8 cellular contexts compared by ENCODE assay signal in the genomic region with DNA sequence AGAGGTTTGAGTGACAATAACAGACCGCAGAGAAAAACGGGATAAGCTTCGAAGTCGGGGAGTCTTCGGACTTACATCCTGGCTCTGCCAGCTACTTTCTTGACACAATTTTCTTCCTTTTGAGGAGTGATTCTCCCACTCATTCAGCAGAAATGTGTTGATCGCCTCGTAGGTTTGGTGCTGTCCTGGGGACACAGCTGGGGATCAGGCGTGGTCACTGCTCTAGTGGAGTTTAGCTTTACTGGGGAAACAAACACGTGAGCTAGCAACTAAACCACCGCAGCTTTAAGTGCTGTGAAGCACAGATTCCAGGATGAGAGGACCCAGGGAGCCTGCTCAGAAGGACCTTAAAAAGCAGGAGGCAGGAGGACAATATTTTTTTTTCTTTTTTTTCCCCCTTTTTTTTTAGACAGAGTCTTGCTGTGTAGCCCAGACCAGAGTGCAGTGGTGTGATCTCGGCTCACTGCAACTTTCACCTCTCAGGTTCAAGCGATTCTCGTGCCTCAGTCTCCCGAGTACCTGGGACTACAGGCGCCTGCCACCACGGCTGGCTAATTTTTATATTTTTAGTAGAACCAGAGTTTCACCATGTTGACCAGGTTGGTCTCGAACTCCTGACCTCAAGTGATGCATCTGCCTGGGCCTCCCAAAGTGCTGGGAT.
DNase-seq lines count a peak whose midpoint lies in the region; ATAC-seq, FAIRE-seq and TF ChIP-seq lines count a peak whose summit lies in the region.

No MANE protein-coding gene starts in this region.

- ATAC-seq in activated naive CD8-positive, alpha-beta T cell treated with anti-CD3 and anti-CD28 coated beads, Interleukin-2, amount 50 U/mL, for 24 hours, result no peak
- ATAC-seq in stimulated activated naive B cell treated with anti-CD40 and anti-IgM and Interleukin-4, amounts not matched to agents 10 μg/mL and 1 μg/mL and 100 μg/mL, for 72 hours (replicated peaks), result peak; percentile 11

- peaks cover 10% of the 10 kb centered on the region for H3K36me3 ChIP-seq in iPS-18a (ENCODE audit: control insufficient read depth, low read depth, low read length)

- no peak for TF ChIP-seq POLR2A in H54 (IDR thresholded peaks at IDR 0.05; ENCODE audit: low read depth, low read length)

- peak overlapping the region; percentile 92 for H3K4me3 ChIP-seq in iPS-18a (ENCODE audit: low read length)

- peaks cover 2% of the 10 kb centered on the region for H3K27me3 Mint-ChIP-seq in activated naive CD8-positive, alpha-beta T cell treated with anti-CD3 and anti-CD28 coated beads, Interleukin-2, amount 50 U/mL, for 24 hours
- H3K27me3 Mint-ChIP-seq in stimulated activated naive B cell treated with anti-CD40 and anti-IgM and Interleukin-4, amounts not matched to agents 10 μg/mL and 1 μg/mL and 100 μg/mL, for 72 hours, result no peaks in the 10 kb centered on the region

- H3K36me3 Mint-ChIP-seq in activated naive CD8-positive, alpha-beta T cell treated with anti-CD3 and anti-CD28 coated beads, Interleukin-2, amount 50 U/mL, for 24 hours (ENCODE audit: low read depth), result peaks cover 20% of the 10 kb centered on the region
- H3K36me3 Mint-ChIP-seq in stimulated activated naive B cell treated with anti-CD40 and anti-IgM and Interleukin-4, amounts not matched to agents 10 μg/mL and 1 μg/mL and 100 μg/mL, for 72 hours, result peaks cover 41 to 53% of the 10 kb centered on the region in 2 donors

- FAIRE-seq in H54 (lab: Jason Lieb, UNC), result no peak

- H3K27ac ChIP-seq in 22Rv1 (peak overlapping the region; percentile 83), iPS-18a (ENCODE audit: low read length) (no peak overlapping the region)

- H3K4me1 Mint-ChIP-seq in activated naive CD8-positive, alpha-beta T cell treated with anti-CD3 and anti-CD28 coated beads, Interleukin-2, amount 50 U/mL, for 24 hours, result peaks cover 46% of the 10 kb centered on the region
- H3K4me1 Mint-ChIP-seq in stimulated activated naive B cell treated with anti-CD40 and anti-IgM and Interleukin-4, amounts not matched to agents 10 μg/mL and 1 μg/mL and 100 μg/mL, for 72 hours, result peaks cover 52 to 87% of the 10 kb centered on the region in 2 donors

- peaks cover 5% of the 10 kb centered on the region for H3K4me1 ChIP-seq in iPS-18a (ENCODE audit: control insufficient read depth, low read depth, low read length)

- peak overlapping the region; percentile 97 for H3K27ac Mint-ChIP-seq in activated naive CD8-positive, alpha-beta T cell treated with anti-CD3 and anti-CD28 coated beads, Interleukin-2, amount 50 U/mL, for 24 hours
- peak overlapping the region; percentile 99 for H3K27ac Mint-ChIP-seq in stimulated activated naive B cell treated with anti-CD40 and anti-IgM and Interleukin-4, amounts not matched to agents 10 μg/mL and 1 μg/mL and 100 μg/mL, for 72 hours

- H3K9me3 Mint-ChIP-seq in activated naive CD8-positive, alpha-beta T cell treated with anti-CD3 and anti-CD28 coated beads, Interleukin-2, amount 50 U/mL, for 24 hours, result no peaks in the 10 kb centered on the region
- peaks cover 0 to 1% of the 10 kb centered on the region in 2 donors for H3K9me3 Mint-ChIP-seq in stimulated activated naive B cell treated with anti-CD40 and anti-IgM and Interleukin-4, amounts not matched to agents 10 μg/mL and 1 μg/mL and 100 μg/mL, for 72 hours

- H3K9ac ChIP-seq in iPS-18a (ENCODE audit: low read length), result peak overlapping the region; percentile 46

- no peaks in the 10 kb centered on the region for H3K27me3 ChIP-seq in iPS-18a (ENCODE audit: control insufficient read depth, insufficient read depth, low read length)

- DNase-seq in H54 (ENCODE audit: insufficient read length, low spot score) (peak; percentile 47), DMS53 treated with DMSO at 0.1 percent for 48 hours (lab: John Stamatoyannopoulos, UW; ENCODE audit: unreplicated experiment) (no peak), NAMALWA (ENCODE audit: low spot score) (no peak)
- no peak for DNase-seq in activated naive CD8-positive, alpha-beta T cell treated with anti-CD3 and anti-CD28 coated beads, Interleukin-2, amount 50 U/mL, for 24 hours
- DNase-seq in stimulated activated naive B cell treated with anti-CD40 and anti-IgM and Interleukin-4, amounts not matched to agents 10 μg/mL and 1 μg/mL and 100 μg/mL, for 72 hours, result no peak
- no peak for DNase-seq in activated CD8-positive, alpha-beta memory T cell treated with anti-CD3 and anti-CD28 coated beads, Interleukin-2, amount 50 U/mL, for 48 hours

- TF ChIP-seq CTCF in 22Rv1 (IDR thresholded peaks at IDR 0.05), result no peak

- no peaks in the 10 kb centered on the region for H3K9me3 ChIP-seq in iPS-18a (ENCODE audit: control insufficient read depth, low read depth, low read length)

- peak overlapping the region; percentile 88 for H3K4me3 Mint-ChIP-seq in activated naive CD8-positive, alpha-beta T cell treated with anti-CD3 and anti-CD28 coated beads, Interleukin-2, amount 50 U/mL, for 24 hours
- H3K4me3 Mint-ChIP-seq in stimulated activated naive B cell treated with anti-CD40 and anti-IgM and Interleukin-4, amounts not matched to agents 10 μg/mL and 1 μg/mL and 100 μg/mL, for 72 hours, result peak overlapping the region; percentile 91 to 92
